In genomic region chr12:131831635-131832041, GRCh38 we compare ENCODE assay signal across 9 cellular contexts. TPM values are rescaled to one million over a fixed set of nuclear protein-coding genes. Genes with fewer than 3 reads are reported as not detected.
DNase-seq lines count a peak whose midpoint lies in the region; ATAC-seq and TF ChIP-seq lines count a peak whose summit lies in the region.
"Had no signal": no experiment of that assay in that cellular context is flagged by ENCODE, and none has a peak within 500 bp of the region (broad histone marks: within the 10 kb centered on the region; RNA-seq: fewer than 3 reads in every experiment).

No MANE protein-coding gene starts in this region.

- POLR2A ChIA-PET in BJ (lab: Charles Lee) = no interaction called here
- POLR2A ChIA-PET in naive thymus-derived CD4-positive, alpha-beta T cell (lab: Charles Lee) = no interaction called here
- POLR2A ChIA-PET in activated CD8-positive, alpha-beta T cell treated with anti-CD3 and anti-CD28 coated beads for 36 hours (lab: Charles Lee) = interaction anchor here (0.7 kb wide), 1 partner anchor 98 kb away, joined by 3 read pairs; no protein-coding TSS in a partner anchor

- no peak for TF ChIP-seq CTCF in BJ (IDR thresholded peaks at IDR 0.05; ENCODE audit: insufficient read depth, low read depth, low read length)
- TF ChIP-seq CTCF in activated CD8-positive, alpha-beta T cell treated with anti-CD3 and anti-CD28 coated beads for 36 hours (IDR thresholded peaks at IDR 0.05) = no peak
- TF ChIP-seq CTCF in thyroid gland (IDR thresholded peaks at IDR 0.05) = no peak

- peaks cover 4 to 14% (median 10%) of the 10 kb centered on the region in 7 donors for H3K4me1 Mint-ChIP-seq in naive thymus-derived CD4-positive, alpha-beta T cell
- H3K4me1 Mint-ChIP-seq in activated CD8-positive, alpha-beta T cell treated with anti-CD3 and anti-CD28 coated beads for 36 hours (ENCODE audit: low read depth) = peaks cover 13% of the 10 kb centered on the region

- H3K27ac Mint-ChIP-seq in naive thymus-derived CD4-positive, alpha-beta T cell = no peak overlapping the region
- H3K27ac Mint-ChIP-seq in activated CD8-positive, alpha-beta T cell treated with anti-CD3 and anti-CD28 coated beads for 36 hours = no peak overlapping the region

- no peaks in the 10 kb centered on the region for H3K27me3 ChIP-seq in BJ (ENCODE audit: control insufficient read depth, insufficient read depth, low read length)
- H3K27me3 ChIP-seq in naive thymus-derived CD4-positive, alpha-beta T cell (ENCODE audit: control insufficient read depth in 2 of 2, insufficient read depth in 2 of 2, low read length in 2 of 2) = peaks cover 0 to 5% of the 10 kb centered on the region in 2 donors
- peaks cover 10% of the 10 kb centered on the region for H3K27me3 ChIP-seq in thyroid gland

- peak; percentile 57 for DNase-seq in BJ (ENCODE audit: low read depth)
- peak; percentile 7 for DNase-seq in NCI-H1092 treated with DMSO at 0.1 percent for 48 hours (lab: John Stamatoyannopoulos, UW)
- peak in 29 of 61 donors; percentile 23 to 73 (median 55) for DNase-seq in caudate nucleus (lab: John Stamatoyannopoulos, UW)
- DNase-seq in naive thymus-derived CD4-positive, alpha-beta T cell = no peak
- DNase-seq in activated CD8-positive, alpha-beta T cell treated with anti-CD3 and anti-CD28 coated beads for 36 hours = no peak
- DNase-seq in T-helper 1 cell = no peak
- no peak for DNase-seq in thyroid gland
- DNase-seq in hippocampal formation (lab: John Stamatoyannopoulos, UW) = no peak
- DNase-seq: cortex of kidney had no signal

- ATAC-seq in naive thymus-derived CD4-positive, alpha-beta T cell = no peak
- ATAC-seq in activated CD8-positive, alpha-beta T cell treated with anti-CD3 and anti-CD28 coated beads for 36 hours = no peak

- peaks cover 0 to 19% of the 10 kb centered on the region in 2 donors for H3K4me1 ChIP-seq in naive thymus-derived CD4-positive, alpha-beta T cell (ENCODE audit: control insufficient read depth in 2 of 2, insufficient read depth in 2 of 2, low read length in 2 of 2)
- H3K4me1 ChIP-seq in thyroid gland = peaks cover 19 to 35% of the 10 kb centered on the region in 2 donors

- H3K27ac ChIP-seq in caudate nucleus (ENCODE audit: low read depth, low read length) = peak overlapping the region; percentile 85
- no peak overlapping the region for H3K27ac ChIP-seq in naive thymus-derived CD4-positive, alpha-beta T cell (ENCODE audit: low read depth, low read length)
- peak overlapping the region in 1 of 3 donors; percentile 30 for H3K27ac ChIP-seq in thyroid gland

- H3K9me3 ChIP-seq in naive thymus-derived CD4-positive, alpha-beta T cell (ENCODE audit: control insufficient read depth in 2 of 3, low read length in 3 of 3) = no peaks in the 10 kb centered on the region
- H3K9me3 ChIP-seq in thyroid gland = no peaks in the 10 kb centered on the region

- peaks cover 19 to 42% (median 22%) of the 10 kb centered on the region in 5 donors for H3K27me3 Mint-ChIP-seq in naive thymus-derived CD4-positive, alpha-beta T cell
- peaks cover 31% of the 10 kb centered on the region for H3K27me3 Mint-ChIP-seq in activated CD8-positive, alpha-beta T cell treated with anti-CD3 and anti-CD28 coated beads for 36 hours

- intact Hi-C loops in naive thymus-derived CD4-positive, alpha-beta T cell (cut with micrococcal nuclease) = loop anchor here in 1 of 2 donors (2.0 to 10.0 kb wide), 4 partner anchors 63 to 727 kb away; partner anchors contain the start of genes EP400 and ULK1
- intact Hi-C loops in activated CD8-positive, alpha-beta T cell treated with anti-CD3 and anti-CD28 coated beads for 36 hours (cut with micrococcal nuclease) = no loop called here
- intact Hi-C loops in thyroid gland (cut with DNase I) = no loop called here

- no peak for TF ChIP-seq POLR2A in thyroid gland (IDR thresholded peaks at IDR 0.05)

- H3K4me3 Mint-ChIP-seq in naive thymus-derived CD4-positive, alpha-beta T cell = peak overlapping the region in 6 of 10 donors; percentile 21 to 78 (median 74)
- H3K4me3 Mint-ChIP-seq in activated CD8-positive, alpha-beta T cell treated with anti-CD3 and anti-CD28 coated beads for 36 hours = no peak overlapping the region

- no peaks in the 10 kb centered on the region for H3K36me3 Mint-ChIP-seq in naive thymus-derived CD4-positive, alpha-beta T cell
- H3K36me3 Mint-ChIP-seq in activated CD8-positive, alpha-beta T cell treated with anti-CD3 and anti-CD28 coated beads for 36 hours (ENCODE audit: low read depth) = no peaks in the 10 kb centered on the region

- WGBS in thyroid gland, 2 donors = 31 to 39% methylated on average over 5 of the region's 16 CpGs

- H3K9me3 Mint-ChIP-seq in naive thymus-derived CD4-positive, alpha-beta T cell = no peaks in the 10 kb centered on the region
- H3K9me3 Mint-ChIP-seq in activated CD8-positive, alpha-beta T cell treated with anti-CD3 and anti-CD28 coated beads for 36 hours = no peaks in the 10 kb centered on the region

- no peaks in the 10 kb centered on the region; the same call in 1 of the 2 replicates for H3K36me3 ChIP-seq in BJ (ENCODE audit: control insufficient read depth, insufficient read depth, low read length)
- no peaks in the 10 kb centered on the region for H3K36me3 ChIP-seq in naive thymus-derived CD4-positive, alpha-beta T cell (ENCODE audit: control insufficient read depth in 2 of 3, insufficient read depth in 3 of 3, low read length in 3 of 3)
- no peaks in the 10 kb centered on the region for H3K36me3 ChIP-seq in thyroid gland

- H3K4me3 ChIP-seq in BJ (ENCODE audit: low read depth, low read length) (peak overlapping the region; percentile 76), thyroid gland (replicated peaks in 1 of 3) (peak overlapping the region in 1 of 3 donors; percentile 30)
- H3K4me3 ChIP-seq in naive thymus-derived CD4-positive, alpha-beta T cell (ENCODE audit: low read length) = no peak overlapping the region

- CTCF ChIA-PET in BJ (lab: Yijun Ruan, JAX) = interaction anchor here (1.2 to 3.2 kb wide), 5 partner anchors 29 to 915 kb away, joined by 3 to 29 read pairs (median 6); no protein-coding TSS in a partner anchor
- CTCF ChIA-PET in naive thymus-derived CD4-positive, alpha-beta T cell (lab: Charles Lee) = no interaction called here
- CTCF ChIA-PET in activated CD8-positive, alpha-beta T cell treated with anti-CD3 and anti-CD28 coated beads for 36 hours (lab: Charles Lee) = interaction anchor here (2.5 kb wide), 1 partner anchor 76 kb away, joined by 5 read pairs; no protein-coding TSS in a partner anchor

RNA-seq across cellular contexts. Expression of gene MMP17, which starts 3.4 kb away (rescaled TPM):
- 12.7 and 13.7 TPM in 2 replicates for polyA plus RNA-seq in BJ (2011; rRNA removed)
- 11.7 and 12.0 TPM in 2 replicates for polyA minus RNA-seq in BJ (2011; rRNA and poly(A)+ RNA removed)
- 1 to 10 TPM in 2 of 5 experiments, not detected in 3; 1.1 to 9.3 TPM for total RNA-seq in naive thymus-derived CD4-positive, alpha-beta T cell
- not detected for polyA plus RNA-seq in naive thymus-derived CD4-positive, alpha-beta T cell
- under 1 TPM in 1 of 2 experiments, not detected in 1; 0.60 TPM for total RNA-seq in activated CD8-positive, alpha-beta T cell treated with anti-CD3 and anti-CD28 coated beads for 36 hours
- total RNA-seq in thyroid gland = 10 to 100 TPM in 1 of 4 donors, 1 to 10 TPM in 2, under 1 TPM in 1; 0.38 to 10.1 (median 4.1) TPM

Comparison
In these comparisons a context has a peak if more than half of its experiments do, and no peak if none do; other contexts are left out.
1. DNase-seq: peak in BJ (single experiment) and NCI-H1092 treated with DMSO at 0.1 percent for 48 hours (single experiment); none in naive thymus-derived CD4-positive, alpha-beta T cell (0 of 9), activated CD8-positive, alpha-beta T cell treated with anti-CD3 and anti-CD28 coated beads for 36 hours (single experiment), T-helper 1 cell (0 of 5), thyroid gland (0 of 2) and hippocampal formation (0 of 2).